Comparison of ENCODE assay signal across 32 cellular contexts in the genomic region with DNA sequence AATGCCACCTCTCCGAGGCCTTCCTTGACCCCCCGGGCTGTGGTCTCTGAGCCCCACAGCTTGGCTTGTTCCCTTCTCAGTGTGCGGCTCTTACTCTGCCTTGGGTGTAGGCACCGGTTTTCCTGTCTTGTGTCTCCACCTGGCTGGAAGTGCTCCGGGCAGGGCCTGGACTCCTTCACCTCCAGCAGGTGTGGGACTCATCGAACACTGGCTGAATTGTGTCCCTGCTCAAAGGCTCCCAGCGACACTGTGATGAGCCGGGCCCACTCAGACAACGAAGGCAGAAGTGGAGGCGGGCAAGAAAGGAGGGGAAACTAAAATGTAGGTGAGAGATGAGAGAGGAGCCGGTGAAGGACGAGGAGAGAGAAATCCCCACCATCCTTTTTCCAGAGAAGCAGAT. TPM values are rescaled to one million over a fixed set of nuclear protein-coding genes. Genes with fewer than 3 reads are reported as not detected.
"Had no signal": no experiment of that assay in that cellular context is flagged by ENCODE, and none has a peak within 500 bp of the region (broad histone marks: within the 10 kb centered on the region; RNA-seq: fewer than 3 reads in every experiment).

No MANE protein-coding gene starts in this region.

- H3K4me1 ChIP-seq: gastrocnemius medialis, heart left ventricle, parathyroid adenoma, prostate gland, right atrium auricular region, stomach, thyroid gland had no signal

- H3K36me3 Mint-ChIP-seq: memory B cell; natural killer cell; stimulated activated effector memory CD8-positive, alpha-beta T cell treated with anti-CD3 and anti-CD28 coated beads, Interleukin-12 subunit alpha, Interleukin-12 subunit beta, amount 100 ng/mL, for 72 hours had no signal

- H3K27ac Mint-ChIP-seq: effector memory CD8-positive, alpha-beta T cell; memory B cell; natural killer cell; stimulated activated effector memory CD8-positive, alpha-beta T cell treated with anti-CD3 and anti-CD28 coated beads, Interleukin-12 subunit alpha, Interleukin-12 subunit beta, amount 100 ng/mL, for 72 hours had no signal

- DNase-seq: cortex of kidney; effector memory CD8-positive, alpha-beta T cell; foreskin fibroblast; gastrocnemius medialis; heart left ventricle; kidney; natural killer cell; stimulated activated CD4-positive, alpha-beta T cell treated with anti-CD3 and anti-CD28 coated beads, Interleukin-2, amount 100 ng/mL, for 24 hours; stimulated activated CD4-positive, alpha-beta T cell treated with anti-CD3 and anti-CD28 coated beads, Interleukin-4, amount 100 ng/mL, for 24 hours; stimulated activated naive CD4-positive, alpha-beta T cell treated with Interleukin-2 at 50 U/mL for 16 hours; stomach; thyroid gland; trophoblast cell had no signal

- H3K4me3 Mint-ChIP-seq: effector memory CD8-positive, alpha-beta T cell; memory B cell; natural killer cell; neural crest cell; stimulated activated effector memory CD8-positive, alpha-beta T cell treated with anti-CD3 and anti-CD28 coated beads, Interleukin-12 subunit alpha, Interleukin-12 subunit beta, amount 100 ng/mL, for 72 hours had no signal

- ATAC-seq: effector memory CD8-positive, alpha-beta T cell; esophagus mucosa; gastrocnemius medialis; heart left ventricle; left lobe of liver; natural killer cell; sciatic nerve; stimulated activated effector memory CD8-positive, alpha-beta T cell treated with anti-CD3 and anti-CD28 coated beads, Interleukin-12 subunit alpha, Interleukin-12 subunit beta, amount 100 ng/mL, for 72 hours had no signal

- H3K36me3 ChIP-seq: gastrocnemius medialis, heart left ventricle, prostate gland, right atrium auricular region, stomach, thyroid gland had no signal

- H3K9me3 Mint-ChIP-seq: effector memory CD8-positive, alpha-beta T cell; memory B cell; natural killer cell; neural crest cell; stimulated activated effector memory CD8-positive, alpha-beta T cell treated with anti-CD3 and anti-CD28 coated beads, Interleukin-12 subunit alpha, Interleukin-12 subunit beta, amount 100 ng/mL, for 72 hours had no signal

- H3K9me3 ChIP-seq: gastrocnemius medialis, heart left ventricle, prostate gland, right atrium auricular region, stomach, thyroid gland had no signal

- H3K4me1 Mint-ChIP-seq: memory B cell; natural killer cell; neural crest cell; stimulated activated effector memory CD8-positive, alpha-beta T cell treated with anti-CD3 and anti-CD28 coated beads, Interleukin-12 subunit alpha, Interleukin-12 subunit beta, amount 100 ng/mL, for 72 hours had no signal

- H3K27me3 ChIP-seq: gastrocnemius medialis, hepatocyte, right atrium auricular region, thyroid gland had no signal

- H3K4me3 ChIP-seq: gastrocnemius medialis, heart left ventricle, hepatocyte, lung, prostate gland, right atrium auricular region, smooth muscle cell, stomach, thyroid gland had no signal

- H3K27ac ChIP-seq: gastrocnemius medialis, heart left ventricle, hepatocyte, parathyroid adenoma, prostate gland, right atrium auricular region, stomach, thyroid gland had no signal

RNA-seq across cellular contexts. Expression of gene TMEM63C, which starts 18.0 kb away (rescaled TPM):
- total RNA-seq: sciatic nerve had no signal

RNA-seq across cellular contexts. Expression of gene ZDHHC22, which starts 58.0 kb away (rescaled TPM):
- total RNA-seq: dermis microvascular lymphatic vessel endothelial cell, esophagus mucosa, gastrocnemius medialis, glomerular endothelial cell, hepatocyte, kidney, left lobe of liver, liver, lung, mononuclear cell, natural killer cell, osteoblast, right atrium auricular region, sciatic nerve, smooth muscle cell, subcutaneous adipose tissue, thyroid gland, ureter had no signal
- polyA plus RNA-seq: heart left ventricle, hepatocyte, liver, smooth muscle cell had no signal
